1 cellular context compared by ENCODE assay signal in genomic region chr12:53197011-53197640, GRCh38.
TF ChIP-seq lines count a peak whose summit lies in the region.

No MANE protein-coding gene starts in this region.

TF ChIP-seq in endothelial cell of umbilical vein, 7 proteins besides CTCF, POLR2A, EP300 and RAD21:
- TF ChIP-seq EZH2 (IDR thresholded peaks at IDR 0.05; ENCODE audit: borderline replicate concordance, low read depth, low read length, severe bottlenecking), result no peak
- no peak for TF ChIP-seq MYC (IDR thresholded peaks at IDR 0.05; ENCODE audit: low read depth, low read length)
- no peak for TF ChIP-seq POLR2AphosphoS5 (IDR thresholded peaks at IDR 0.05; ENCODE audit: insufficient read depth, low read depth, low read length)
- TF ChIP-seq FOS (IDR thresholded peaks at IDR 0.05; ENCODE audit: borderline replicate concordance, insufficient read depth, low read length), result no peak
